8 cellular contexts compared by ENCODE assay signal in genomic region chr7:23462846-23463245, GRCh38. TPM values are rescaled to one million over a fixed set of nuclear protein-coding genes. Genes with fewer than 3 reads are reported as not detected.
DNase-seq lines count a peak whose midpoint lies in the region; ATAC-seq, FAIRE-seq and TF ChIP-seq lines count a peak whose summit lies in the region.

No MANE protein-coding gene starts in this region.

- no peaks in the 10 kb centered on the region for H3K36me3 Mint-ChIP-seq in activated naive CD8-positive, alpha-beta T cell treated with anti-CD3 and anti-CD28 coated beads, Interleukin-2, amount 50 U/mL, for 24 hours (ENCODE audit: low read depth)

- no peaks in the 10 kb centered on the region for H3K36me3 ChIP-seq in kidney epithelial cell (ENCODE audit: control insufficient read depth, insufficient read depth, low read length)

- peaks cover 79% of the 10 kb centered on the region for H3K27me3 Mint-ChIP-seq in activated naive CD8-positive, alpha-beta T cell treated with anti-CD3 and anti-CD28 coated beads, Interleukin-2, amount 50 U/mL, for 24 hours

- ATAC-seq in activated naive CD8-positive, alpha-beta T cell treated with anti-CD3 and anti-CD28 coated beads, Interleukin-2, amount 50 U/mL, for 24 hours = peak; percentile 49

- DNase-seq in AG10803 (ENCODE audit: low read depth) (peak; percentile 44), H4 (ENCODE audit: low spot score) (peak; percentile 57), kidney epithelial cell (ENCODE audit: low read depth) (no peak), RCC 7860 (ENCODE audit: low spot score) (no peak), iPS-NIHi11 (ENCODE audit: low spot score) (no peak)
- no peak for DNase-seq in activated naive CD8-positive, alpha-beta T cell treated with anti-CD3 and anti-CD28 coated beads, Interleukin-2, amount 50 U/mL, for 24 hours
- DNase-seq in stimulated activated CD4-positive, alpha-beta T cell treated with anti-CD3 and anti-CD28 coated beads, Interleukin-12 subunit alpha, Interleukin-12 subunit beta, amount 100 ng/mL, for 4 hours = no peak
- no peak for DNase-seq in activated CD8-positive, alpha-beta memory T cell treated with anti-CD3 and anti-CD28 coated beads for 24 hours

- no peaks in the 10 kb centered on the region for H3K9me3 Mint-ChIP-seq in activated naive CD8-positive, alpha-beta T cell treated with anti-CD3 and anti-CD28 coated beads, Interleukin-2, amount 50 U/mL, for 24 hours

- H3K4me3 ChIP-seq in AG10803 (ENCODE audit: low read length) (no peak overlapping the region), kidney epithelial cell (ENCODE audit: low read depth, low read length) (no peak overlapping the region)

- FAIRE-seq in RCC 7860 (lab: Jason Lieb, UNC) = no peak

- H3K27ac Mint-ChIP-seq in activated naive CD8-positive, alpha-beta T cell treated with anti-CD3 and anti-CD28 coated beads, Interleukin-2, amount 50 U/mL, for 24 hours = no peak overlapping the region

- H3K4me1 Mint-ChIP-seq in activated naive CD8-positive, alpha-beta T cell treated with anti-CD3 and anti-CD28 coated beads, Interleukin-2, amount 50 U/mL, for 24 hours = peaks cover 8% of the 10 kb centered on the region

- TF ChIP-seq CTCF in AG10803 (conservative IDR thresholded peaks at IDR 0.05; ENCODE audit: low read length) (peak; percentile 53), kidney epithelial cell (IDR thresholded peaks at IDR 0.05; ENCODE audit: insufficient read depth, low read length, poor library complexity, severe bottlenecking) (peak; percentile 29)

- no peaks in the 10 kb centered on the region for H3K27me3 ChIP-seq in kidney epithelial cell (ENCODE audit: control insufficient read depth, insufficient read depth, low read length)

- H3K4me3 Mint-ChIP-seq in activated naive CD8-positive, alpha-beta T cell treated with anti-CD3 and anti-CD28 coated beads, Interleukin-2, amount 50 U/mL, for 24 hours = no peak overlapping the region

RNA-seq across cellular contexts. Expression of gene IGF2BP3, which starts 7.4 kb away (rescaled TPM):
- total RNA-seq in H4 (2014; rRNA removed; shearing (Covaris generic)) = 68.8 and 110 TPM in 2 replicates
- total RNA-seq in kidney epithelial cell = 44.0 TPM in 2 replicates

Comparison
In these comparisons a context has a peak if more than half of its experiments do, and no peak if none do; other contexts are left out.
1. DNase-seq: peak in AG10803 (single experiment) and H4 (single experiment); none in activated naive CD8-positive, alpha-beta T cell treated with anti-CD3 and anti-CD28 coated beads, Interleukin-2, amount 50 U/mL, for 24 hours (single experiment), kidney epithelial cell (single experiment), RCC 7860 (single experiment), iPS-NIHi11 (single experiment), stimulated activated CD4-positive, alpha-beta T cell treated with anti-CD3 and anti-CD28 coated beads, Interleukin-12 subunit alpha, Interleukin-12 subunit beta, amount 100 ng/mL, for 4 hours (single experiment) and activated CD8-positive, alpha-beta memory T cell treated with anti-CD3 and anti-CD28 coated beads for 24 hours (single experiment).